Comparison of ENCODE assay signal across 14 cellular contexts in the genomic region with DNA sequence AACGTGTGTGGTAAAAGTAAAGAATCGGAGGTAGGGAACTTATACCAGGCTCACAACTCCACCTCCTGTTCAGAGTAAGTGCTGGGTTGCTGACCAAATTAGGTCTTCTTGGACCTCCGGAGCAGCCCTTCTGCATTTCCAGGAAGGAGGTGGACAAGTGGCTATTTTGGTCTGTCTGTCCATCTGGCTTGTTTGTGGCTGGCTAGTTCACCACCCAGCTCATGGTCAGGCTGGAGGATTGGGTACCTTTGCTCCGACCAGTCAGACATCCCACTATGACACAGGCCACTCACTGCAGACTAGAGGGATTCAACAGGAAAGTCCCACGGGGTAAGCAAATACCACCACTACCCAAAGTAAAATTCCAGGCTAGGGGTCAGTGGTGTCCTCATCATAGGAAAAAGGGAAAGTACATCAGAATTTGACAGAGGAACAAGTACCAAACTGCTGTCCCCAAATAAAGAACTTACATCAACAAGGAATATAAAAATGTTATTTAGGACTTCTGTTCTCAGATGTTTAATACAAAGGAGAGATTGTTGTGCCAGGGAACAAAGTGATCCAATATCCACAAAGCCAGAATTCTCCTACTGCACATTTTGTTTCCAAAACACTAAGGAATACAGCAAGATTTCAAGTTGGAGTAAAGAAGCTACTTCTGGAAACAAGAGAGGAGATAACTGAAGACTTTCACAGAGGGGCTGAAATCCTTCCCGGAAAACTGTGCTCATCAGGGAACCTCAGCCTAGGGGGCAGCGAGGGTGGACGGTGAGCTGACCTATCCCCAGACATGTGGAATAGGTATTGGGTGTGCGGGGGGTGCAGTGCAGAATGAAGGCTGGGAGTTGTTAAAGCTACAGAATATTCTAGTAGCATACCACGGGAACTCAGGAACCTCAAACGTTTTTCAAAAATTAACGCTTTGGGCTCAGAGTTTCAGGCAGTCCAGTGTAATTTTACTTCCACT. TPM values are rescaled to one million over a fixed set of nuclear protein-coding genes. Genes with fewer than 3 reads are reported as not detected.
DNase-seq lines count a peak whose midpoint lies in the region; TF ChIP-seq lines count a peak whose summit lies in the region.
"Had no signal": no experiment of that assay in that cellular context is flagged by ENCODE, and none has a peak within 500 bp of the region (broad histone marks: within the 10 kb centered on the region; RNA-seq: fewer than 3 reads in every experiment).

No MANE protein-coding gene starts in this region.

- TF ChIP-seq POLR2A in stomach (IDR thresholded peaks at IDR 0.05) = no peak

- H3K9me3 ChIP-seq in stomach = no peaks in the 10 kb centered on the region
- H3K9me3 ChIP-seq in effector memory CD4-positive, alpha-beta T cell (ENCODE audit: control insufficient read depth, low read length) = no peaks in the 10 kb centered on the region

- WGBS in stomach, 5 donors = 49 to 73% (median 69%) methylated on average over 12 of the region's 12 CpGs

- H3K27ac ChIP-seq in cingulate gyrus (ENCODE audit: low read depth, low read length) = peak overlapping the region; percentile 94
- peak overlapping the region in 4 of 5 donors; percentile 52 to 85 (median 58) for H3K27ac ChIP-seq in stomach
- H3K27ac ChIP-seq in effector memory CD4-positive, alpha-beta T cell (ENCODE audit: insufficient read depth, low read length, poor library complexity, severe bottlenecking) = no peak overlapping the region
- H3K27ac ChIP-seq: BLaER1 treated with 17β-estradiol and CSF1 and Interleukin-3, amounts not matched to agents 10 nM and 100 nM had no signal

- peaks cover 0 to 62% (median 10%) of the 10 kb centered on the region in 4 donors for H3K4me1 ChIP-seq in stomach
- H3K4me1 ChIP-seq in effector memory CD4-positive, alpha-beta T cell (ENCODE audit: control insufficient read depth, insufficient read depth, low read length, poor library complexity, severe bottlenecking) = peaks cover 18% of the 10 kb centered on the region

- intact Hi-C loops in stomach (cut with DNase I; ENCODE audit: low total_unique reads) = no loop called here

- no peak for TF ChIP-seq EP300 in stomach (IDR thresholded peaks at IDR 0.05)

- no peak overlapping the region for H3K4me3 ChIP-seq in stomach
- no peak overlapping the region for H3K4me3 ChIP-seq in effector memory CD4-positive, alpha-beta T cell (ENCODE audit: insufficient read depth, low read depth, low read length, poor library complexity, severe bottlenecking)
- H3K4me3 ChIP-seq: BLaER1 treated with 17β-estradiol and CSF1 and Interleukin-3, amounts not matched to agents 10 nM and 100 nM had no signal

- no peaks in the 10 kb centered on the region for H3K27me3 ChIP-seq in stomach
- H3K27me3 ChIP-seq in effector memory CD4-positive, alpha-beta T cell (replicated peaks; ENCODE audit: control insufficient read depth, insufficient read depth, low read length, poor library complexity, severe bottlenecking) = no peaks in the 10 kb centered on the region
- H3K27me3 ChIP-seq: BLaER1 treated with 17β-estradiol and CSF1 and Interleukin-3, amounts not matched to agents 10 nM and 100 nM had no signal

- DNase-seq in HCEC 1CT (peak; percentile 6), midbrain (lab: John Stamatoyannopoulos, UW) (peak; percentile 71), stomach (no peak), T1000 (lab: John Stamatoyannopoulos, UW) (no peak), NCI-H1048 (lab: John Stamatoyannopoulos, UW) (no peak)
- no peak for DNase-seq in effector memory CD4-positive, alpha-beta T cell
- DNase-seq in stimulated activated naive CD4-positive, alpha-beta T cell treated with Interleukin-2 at 50 U/mL for 16 hours (lab: John Stamatoyannopoulos, UW) = no peak
- DNase-seq: cerebellar nuclear complex, GF-D8, kidney, NCI-H510A, SHP77 treated with DMSO at 0.1 percent for 48 hours had no signal

- TF ChIP-seq CTCF in stomach (IDR thresholded peaks at IDR 0.05) = no peak

- no peaks in the 10 kb centered on the region for H3K36me3 ChIP-seq in stomach
- no peaks in the 10 kb centered on the region for H3K36me3 ChIP-seq in effector memory CD4-positive, alpha-beta T cell (ENCODE audit: control insufficient read depth, insufficient read depth, low read length)

RNA-seq across cellular contexts. Expression of gene BCL2, which starts 56.9 kb away (rescaled TPM):
- 10 to 100 TPM in 3 of 5 donors, 1 to 10 TPM in 2; 3.5 to 53.9 (median 12.1) TPM for total RNA-seq in stomach
- polyA plus RNA-seq in stomach = 1 to 10 TPM; 1.5 to 3.7 (median 1.5) TPM

Comparison
In these comparisons a context has a peak if more than half of its experiments do, and no peak if none do; other contexts are left out.
1. DNase-seq: peak in HCEC 1CT (single experiment) and midbrain (single experiment); none in stomach (single experiment), effector memory CD4-positive, alpha-beta T cell (0 of 3), stimulated activated naive CD4-positive, alpha-beta T cell treated with Interleukin-2 at 50 U/mL for 16 hours (single experiment), T1000 (single experiment) and NCI-H1048 (single experiment).